ENCODE assay signal across 4 cellular contexts in genomic region chr16:75211286-75211685, GRCh38. TPM values are rescaled to one million over a fixed set of nuclear protein-coding genes. Genes with fewer than 3 reads are reported as not detected.
"Had no signal": no experiment of that assay in that cellular context is flagged by ENCODE, and none has a peak within 500 bp of the region (broad histone marks: within the 10 kb centered on the region; RNA-seq: fewer than 3 reads in every experiment).

No MANE protein-coding gene starts in this region.

RNA-seq across cellular contexts. Expression of gene CTRB2, which starts 4.3 kb away (rescaled TPM):
- total RNA-seq: LHCN-M2, M059J, MCF 10A, NCI-H460 had no signal

RNA-seq across cellular contexts. Expression of gene CTRB1, which starts 7.5 kb away (rescaled TPM):
- total RNA-seq: LHCN-M2, M059J, MCF 10A, NCI-H460 had no signal
